30 cellular contexts compared by ENCODE assay signal in the genomic region with DNA sequence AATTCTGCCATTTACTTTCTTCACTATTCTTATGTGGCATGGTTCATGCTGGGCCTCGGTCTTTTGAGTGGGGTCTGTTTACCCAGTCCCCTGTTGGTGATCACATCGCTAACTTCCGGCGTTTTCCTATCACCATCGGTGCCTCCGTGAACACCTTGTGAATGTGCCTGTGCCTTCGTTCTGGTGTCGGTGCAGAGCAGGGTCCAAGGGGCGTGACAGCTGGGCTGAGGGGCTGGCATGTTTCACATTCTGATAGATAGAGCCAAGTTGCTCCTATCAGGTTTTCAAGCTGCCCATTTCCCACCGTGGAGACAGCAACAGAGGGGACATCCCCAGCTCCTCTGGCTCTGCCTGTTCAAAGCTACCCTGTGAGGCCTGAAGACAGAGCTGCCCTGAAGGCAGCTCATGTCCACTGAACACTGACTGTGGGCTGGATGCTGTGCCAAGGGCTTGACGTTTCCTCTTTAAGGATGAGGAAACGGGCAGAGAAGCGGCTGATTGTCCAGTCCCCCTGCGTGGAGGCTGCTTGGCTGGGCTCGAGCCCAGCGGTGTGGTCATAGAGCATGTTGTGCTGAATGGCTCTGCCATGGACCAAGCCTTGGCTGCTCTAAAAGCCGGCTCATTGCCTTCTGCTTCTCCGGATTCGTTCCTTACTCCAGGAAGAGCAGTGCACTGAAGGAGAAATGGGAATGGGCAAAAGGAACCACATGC. TPM values are rescaled to one million over a fixed set of nuclear protein-coding genes. Genes with fewer than 3 reads are reported as not detected.
DNase-seq lines count a peak whose midpoint lies in the region; ATAC-seq and TF ChIP-seq lines count a peak whose summit lies in the region.
"Had no signal": no experiment of that assay in that cellular context is flagged by ENCODE, and none has a peak within 500 bp of the region (broad histone marks: within the 10 kb centered on the region; RNA-seq: fewer than 3 reads in every experiment).

No MANE protein-coding gene starts in this region.

- no peak overlapping the region for H3K4me3 ChIP-seq in lower lobe of right lung
- H3K4me3 ChIP-seq: heart left ventricle, K562, left lung, mucosa of descending colon, prostate gland had no signal

- no peaks in the 10 kb centered on the region for H3K9me3 ChIP-seq in lower lobe of right lung
- H3K9me3 ChIP-seq: BE2C, heart left ventricle, left lung, mucosa of descending colon, prostate gland had no signal

- H3K4me1 ChIP-seq in lower lobe of right lung (no peaks in the 10 kb centered on the region), foreskin keratinocyte (no peaks in the 10 kb centered on the region)
- H3K4me1 ChIP-seq: BE2C, heart left ventricle, left lung, prostate gland had no signal

- H3K27ac Mint-ChIP-seq in activated naive CD4-positive, alpha-beta T cell treated with anti-CD3 and anti-CD28 coated beads, Interleukin-2, amount 50 U/mL, for 24 hours: peak overlapping the region; percentile 56

- peaks cover 3% of the 10 kb centered on the region for H3K36me3 Mint-ChIP-seq in activated naive CD4-positive, alpha-beta T cell treated with anti-CD3 and anti-CD28 coated beads, Interleukin-2, amount 50 U/mL, for 24 hours

- no peak for DNase-seq in activated naive CD4-positive, alpha-beta T cell treated with anti-CD3 and anti-CD28 coated beads, Interleukin-2, amount 50 U/mL, for 16 hours
- no peak for DNase-seq in lower lobe of right lung
- peak in 39 of 49 donors; percentile 10 to 77 (median 42) for DNase-seq in substantia nigra (lab: John Stamatoyannopoulos, UW)
- DNase-seq in NCI-H146 treated with DMSO at 0.1 percent for 48 hours (lab: John Stamatoyannopoulos, UW; ENCODE audit: unreplicated experiment): no peak
- no peak for DNase-seq in NCI-H187 treated with DMSO at 0.1 percent for 48 hours (lab: John Stamatoyannopoulos, UW)
- DNase-seq in foreskin keratinocyte: no peak
- DNase-seq: activated CD4-positive, alpha-beta memory T cell treated with anti-CD3 and anti-CD28 coated beads for 36 hours; activated CD4-positive, CD25-positive, alpha-beta regulatory T cell; activated naive CD4-positive, alpha-beta T cell; BE2C; DMS79 treated with DMSO at 0.1 percent for 48 hours; heart left ventricle; left lung; MM.1S; mucosa of descending colon; NCI-H1417 treated with DMSO at 0.1 percent for 48 hours; OCI-M1; stimulated activated CD8-positive, alpha-beta memory T cell treated with anti-CD3 and anti-CD28 coated beads, Interleukin-4, amount 100 ng/mL, for 48 hours had no signal

- H3K27me3 Mint-ChIP-seq in activated naive CD4-positive, alpha-beta T cell treated with anti-CD3 and anti-CD28 coated beads, Interleukin-2, amount 50 U/mL, for 24 hours: no peaks in the 10 kb centered on the region
- H3K27me3 Mint-ChIP-seq: activated CD4-positive, alpha-beta memory T cell treated with anti-CD3 and anti-CD28 coated beads for 36 hours; central memory CD8-positive, alpha-beta T cell had no signal

- H3K27ac ChIP-seq in cingulate gyrus (ENCODE audit: low read depth, low read length) (peak overlapping the region; percentile 13), lower lobe of right lung (peak overlapping the region; percentile 18), substantia nigra (ENCODE audit: low read depth, low read length, poor library complexity, severe bottlenecking) (peak overlapping the region; percentile 71), foreskin keratinocyte (no peak overlapping the region)
- H3K27ac ChIP-seq: heart left ventricle, left lung, prostate gland had no signal

- H3K27me3 ChIP-seq in lower lobe of right lung (ENCODE audit: low read depth) (no peaks in the 10 kb centered on the region), foreskin keratinocyte (no peaks in the 10 kb centered on the region)
- H3K27me3 ChIP-seq: BE2C, heart left ventricle, left lung had no signal

- H3K9me3 Mint-ChIP-seq in activated naive CD4-positive, alpha-beta T cell treated with anti-CD3 and anti-CD28 coated beads, Interleukin-2, amount 50 U/mL, for 24 hours: no peaks in the 10 kb centered on the region
- H3K9me3 Mint-ChIP-seq: activated CD4-positive, alpha-beta memory T cell treated with anti-CD3 and anti-CD28 coated beads for 36 hours; central memory CD8-positive, alpha-beta T cell had no signal

- H3K4me3 Mint-ChIP-seq in activated naive CD4-positive, alpha-beta T cell treated with anti-CD3 and anti-CD28 coated beads, Interleukin-2, amount 50 U/mL, for 24 hours: no peak overlapping the region
- H3K4me3 Mint-ChIP-seq: activated CD4-positive, alpha-beta memory T cell treated with anti-CD3 and anti-CD28 coated beads for 36 hours; central memory CD8-positive, alpha-beta T cell had no signal

- peaks cover 59% of the 10 kb centered on the region for H3K36me3 ChIP-seq in lower lobe of right lung
- H3K36me3 ChIP-seq: prostate gland had no signal

- intact Hi-C loops in lower lobe of right lung (cut with DNase I): no loop called here

- no peaks in the 10 kb centered on the region for H3K4me1 Mint-ChIP-seq in activated naive CD4-positive, alpha-beta T cell treated with anti-CD3 and anti-CD28 coated beads, Interleukin-2, amount 50 U/mL, for 24 hours
- H3K4me1 Mint-ChIP-seq: central memory CD8-positive, alpha-beta T cell had no signal

- no peak for TF ChIP-seq CTCF in lower lobe of right lung (IDR thresholded peaks at IDR 0.05)
- no peak for TF ChIP-seq CTCF in foreskin keratinocyte (conservative IDR thresholded peaks at IDR 0.05)

- ATAC-seq in lower lobe of right lung: no peak
- ATAC-seq in foreskin keratinocyte: no peak
- ATAC-seq: heart left ventricle, K562, left lung, mucosa of descending colon had no signal

RNA-seq across cellular contexts. Expression of a gene that starts 17.0 kb away (rescaled TPM):
- total RNA-seq in lower lobe of right lung (8.2 TPM), foreskin keratinocyte (6.7 and 9.2 TPM in 2 replicates)
- 6.0 and 8.1 TPM in 2 replicates for polyA plus RNA-seq in foreskin keratinocyte

RNA-seq across cellular contexts. Expression of a gene that starts 25.4 kb away (rescaled TPM):
- total RNA-seq in lower lobe of right lung (0.15 TPM), foreskin keratinocyte (not detected in 2 replicates)
- polyA plus RNA-seq in foreskin keratinocyte: not detected in 2 replicates
- total RNA-seq: activated CD4-positive, alpha-beta memory T cell treated with anti-CD3 and anti-CD28 coated beads for 36 hours; astrocyte; H4; K562; NCI-H460 had no signal

RNA-seq across cellular contexts. Expression of a gene that starts 28.7 kb away (rescaled TPM):
- 66.8 TPM for total RNA-seq in lower lobe of right lung
- not detected in 2 replicates for total RNA-seq in foreskin keratinocyte
- not detected in 2 replicates for polyA plus RNA-seq in foreskin keratinocyte
- total RNA-seq: activated CD4-positive, alpha-beta memory T cell treated with anti-CD3 and anti-CD28 coated beads for 36 hours; astrocyte; dermis microvascular lymphatic vessel endothelial cell; NCI-H460 had no signal
- polyA plus RNA-seq: neural cell had no signal

RNA-seq across cellular contexts. Expression of a gene that starts 37.5 kb away (rescaled TPM):
- total RNA-seq in lower lobe of right lung: 1.8 TPM
- not detected in 2 replicates for total RNA-seq in foreskin keratinocyte
- polyA plus RNA-seq in foreskin keratinocyte: not detected in 2 replicates
- total RNA-seq: activated CD4-positive, alpha-beta memory T cell treated with anti-CD3 and anti-CD28 coated beads for 36 hours; astrocyte; dermis microvascular lymphatic vessel endothelial cell; H4; K562; NCI-H460; subcutaneous adipose tissue; ureter had no signal

Comparison
In these comparisons a context has a peak if more than half of its experiments do, and no peak if none do; other contexts are left out.
1. DNase-seq: peak in substantia nigra (39 of 49); none in activated naive CD4-positive, alpha-beta T cell treated with anti-CD3 and anti-CD28 coated beads, Interleukin-2, amount 50 U/mL, for 16 hours (single experiment), lower lobe of right lung (single experiment), NCI-H146 treated with DMSO at 0.1 percent for 48 hours (single experiment), NCI-H187 treated with DMSO at 0.1 percent for 48 hours (single experiment) and foreskin keratinocyte (0 of 2).
2. RNA of a gene that starts 28.7 kb away (total RNA-seq): 66.8 TPM in lower lobe of right lung (single experiment); not detected in foreskin keratinocyte; every median in the first group is over 10 times any median in the second.